ENCODE assay signal across 1 cellular context in genomic region chr9:114361542-114361941, GRCh38.
TF ChIP-seq lines count a peak whose summit lies in the region.

No MANE protein-coding gene starts in this region.

TF ChIP-seq in K562, 482 proteins besides CTCF, POLR2A, EP300 and RAD21:
- no peak for TF ChIP-seq CHAMP1 (IDR thresholded peaks at IDR 0.05)
- no peak for TF ChIP-seq ZBTB34 (CRISPR knock-in tag; IDR thresholded peaks at IDR 0.05)
- TF ChIP-seq ZNF24 (IDR thresholded peaks at IDR 0.05): peak; percentile 77
- no peak for TF ChIP-seq ZBTB8A (IDR thresholded peaks at IDR 0.05; ENCODE audit: partially characterized antibody)
- TF ChIP-seq NR1H2 (CRISPR knock-in tag; IDR thresholded peaks at IDR 0.05): no peak
- no peak for TF ChIP-seq FOXM1 (IDR thresholded peaks at IDR 0.05; ENCODE audit: low read depth)
- no peak for TF ChIP-seq FOXM1 (CRISPR knock-in tag; IDR thresholded peaks at IDR 0.05; ENCODE audit: low read depth)
- TF ChIP-seq THRAP3 (IDR thresholded peaks at IDR 0.05; ENCODE audit: borderline replicate concordance): no peak
- no peak for TF ChIP-seq NR2C2 (CRISPR knock-in tag; IDR thresholded peaks at IDR 0.05)
- no peak for TF ChIP-seq NR2C2 (tag; IDR thresholded peaks at IDR 0.05)
TF ChIP-seq in K562: peak in this region for 1.
